In the genomic region with DNA sequence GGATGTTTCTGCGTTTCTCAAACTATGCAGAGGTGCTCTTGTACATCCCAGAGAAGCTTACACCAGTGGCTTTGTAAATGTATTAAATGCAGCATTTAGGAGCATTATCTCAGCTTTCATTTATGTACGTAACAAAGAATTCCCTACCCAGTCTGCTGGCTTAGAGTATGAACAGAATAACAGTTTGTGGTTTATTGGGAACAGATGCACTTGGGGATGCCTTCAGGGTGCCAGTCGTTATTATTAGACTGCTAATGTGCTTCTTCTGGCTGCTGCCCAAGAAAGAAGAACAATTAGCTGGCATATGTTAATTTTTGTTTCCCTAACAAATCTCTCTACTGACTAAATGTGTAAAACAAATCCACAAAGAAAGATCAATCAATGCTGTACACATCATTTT, we compare ENCODE assay signal across 23 cellular contexts.
DNase-seq lines count a peak whose midpoint lies in the region; ATAC-seq and TF ChIP-seq lines count a peak whose summit lies in the region.
"Had no signal": no experiment of that assay in that cellular context is flagged by ENCODE, and none has a peak within 500 bp of the region (broad histone marks: within the 10 kb centered on the region; RNA-seq: fewer than 3 reads in every experiment).

No MANE protein-coding gene starts in this region.

- peak; percentile 38 for DNase-seq in DMS79 (lab: John Stamatoyannopoulos, UW)
- DNase-seq in NCI-H1694 (lab: John Stamatoyannopoulos, UW): peak; percentile 75
- DNase-seq in NCI-H748 (lab: John Stamatoyannopoulos, UW; ENCODE audit: unreplicated experiment): peak; percentile 55
- peak; percentile 74 for DNase-seq in myocyte (ENCODE audit: low read depth)
- no peak for DNase-seq in spleen
- DNase-seq: activated CD4-positive, alpha-beta T cell treated with anti-CD3 and anti-CD28 coated beads, Interleukin-2, amount 10 ng/mL, durations not matched to agents 24 days and 14 days; activated gamma-delta T cell treated with Interleukin-2 at 50 U/mL for 16 hours; activated T-cell treated with anti-CD3 and anti-CD28 coated beads, Interleukin-2, amount 50 U/mL, for 24 hours; central memory CD4-positive, alpha-beta T cell; dermis blood vessel endothelial cell; hypothalamus; immature natural killer cell; Karpas-422; left colon; mammary epithelial cell; NCI-H1930; pancreas; stimulated activated CD4-positive, alpha-beta T cell treated with anti-CD3 and anti-CD28 coated beads, Interleukin-2, amount 100 ng/mL, for 48 hours had no signal

- WGBS in spleen, 5 donors: 72 to 86% (median 80%) methylated on average over 3 of the region's 3 CpGs

- H3K36me3 ChIP-seq in spleen: no peaks in the 10 kb centered on the region

- no peak overlapping the region for H3K27ac ChIP-seq in spleen
- H3K27ac ChIP-seq: C4-2B, HL-60, pancreas, VCaP had no signal

- no peaks in the 10 kb centered on the region for H3K9me3 ChIP-seq in spleen
- H3K9me3 ChIP-seq: pancreas had no signal

- no peak overlapping the region for H3K4me3 ChIP-seq in spleen
- H3K4me3 ChIP-seq: pancreas had no signal

- intact Hi-C loops in spleen (cut with DNase I; ENCODE audit: low total_unique reads): no loop called here

- TF ChIP-seq CTCF in spleen (IDR thresholded peaks at IDR 0.05 in 8 of 11, conservative IDR thresholded peaks at IDR 0.05 in 3 of 11): no peak

- ATAC-seq in HG03175 (IDR thresholded peaks at IDR 0.05; ENCODE audit: unreplicated experiment) (no peak), GM19455 (IDR thresholded peaks at IDR 0.05; ENCODE audit: unreplicated experiment) (no peak)
- ATAC-seq: left colon, pancreas had no signal

- no peaks in the 10 kb centered on the region for H3K27me3 ChIP-seq in spleen (replicated peaks in 1 of 7)
- H3K27me3 ChIP-seq: pancreas had no signal

- no peaks in the 10 kb centered on the region for H3K4me1 ChIP-seq in spleen
- H3K4me1 ChIP-seq: pancreas had no signal

- TF ChIP-seq POLR2A in spleen (IDR thresholded peaks at IDR 0.05): no peak
